ENCODE assay signal across 8 cellular contexts in the genomic region with DNA sequence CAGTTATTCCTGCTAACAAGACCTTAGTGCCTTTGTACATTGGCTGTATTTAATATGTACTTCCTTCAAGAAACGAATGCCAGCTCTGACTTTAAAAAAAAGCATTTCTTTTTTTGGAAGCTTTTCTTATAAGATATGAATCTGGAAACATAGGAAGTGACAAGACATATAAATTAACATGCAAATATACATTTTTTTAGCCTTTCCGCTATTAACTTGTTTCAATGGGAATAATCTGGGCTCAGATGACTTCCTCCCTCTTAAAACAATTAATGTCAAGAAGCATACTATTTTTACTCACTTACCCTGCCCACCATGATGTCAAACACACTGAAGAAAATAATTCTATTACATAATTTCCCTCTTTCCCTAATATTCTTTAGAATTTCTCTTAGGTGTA. TPM values are rescaled to one million over a fixed set of nuclear protein-coding genes. Genes with fewer than 3 reads are reported as not detected.
DNase-seq lines count a peak whose midpoint lies in the region; ATAC-seq and TF ChIP-seq lines count a peak whose summit lies in the region.

No MANE protein-coding gene starts in this region.

- H3K36me3 ChIP-seq in hepatocyte (replicated peaks; ENCODE audit: insufficient read depth, low read depth) (no peaks in the 10 kb centered on the region), stomach smooth muscle (ENCODE audit: control insufficient read depth in 2 of 2, insufficient read depth in 2 of 2, low read length in 2 of 2) (no peaks in the 10 kb centered on the region)

- TF ChIP-seq CTCF in activated B cell treated with CpG ODN at 0.5 μM for 24 hours (IDR thresholded peaks at IDR 0.05) (no peak), hepatocyte (IDR thresholded peaks at IDR 0.05; ENCODE audit: poor library complexity) (no peak)

- ATAC-seq in activated B cell treated with CpG ODN at 0.5 μM for 24 hours (ENCODE audit: low read depth) (no peak), HG03025 (IDR thresholded peaks at IDR 0.05; ENCODE audit: low FRiP score, unreplicated experiment) (no peak), GM21576 (IDR thresholded peaks at IDR 0.05; ENCODE audit: unreplicated experiment) (no peak)

- H3K27me3 Mint-ChIP-seq in activated CD4-positive, alpha-beta T cell treated with anti-CD3 and anti-CD28 coated beads, Interleukin-2, amount 10 ng/mL, durations not matched to agents 7 days and 5 days, result no peaks in the 10 kb centered on the region
- no peaks in the 10 kb centered on the region for H3K27me3 Mint-ChIP-seq in activated B cell treated with CpG ODN at 0.5 μM for 24 hours

- H3K9ac ChIP-seq in stomach smooth muscle (ENCODE audit: low read length in 2 of 2), result peak overlapping the region in 1 of 2 donors; percentile 86

- POLR2A ChIA-PET in activated CD4-positive, alpha-beta T cell treated with anti-CD3 and anti-CD28 coated beads, Interleukin-2, amount 10 ng/mL, durations not matched to agents 7 days and 5 days (lab: Charles Lee), result no interaction called here
- POLR2A ChIA-PET in activated B cell treated with CpG ODN at 0.5 μM for 24 hours (lab: Charles Lee), result no interaction called here

- peak overlapping the region; percentile 95 for H2AFZ ChIP-seq in hepatocyte

- no peaks in the 10 kb centered on the region for H3K9me2 ChIP-seq in hepatocyte (replicated peaks; ENCODE audit: insufficient read depth)

- 61% methylated on average over 2 of the region's 2 CpGs for WGBS in hepatocyte (ENCODE audit: low lambda C conversion rate, missing lambda C conversion rate)

- H3K9me3 ChIP-seq in hepatocyte (ENCODE audit: low read depth), result no peaks in the 10 kb centered on the region
- H3K9me3 ChIP-seq in stomach smooth muscle (ENCODE audit: control insufficient read depth in 2 of 2, low read length in 2 of 2), result no peaks in the 10 kb centered on the region

- peaks cover 72% of the 10 kb centered on the region for H3K4me1 Mint-ChIP-seq in activated CD4-positive, alpha-beta T cell treated with anti-CD3 and anti-CD28 coated beads, Interleukin-2, amount 10 ng/mL, durations not matched to agents 7 days and 5 days
- peaks cover 66% of the 10 kb centered on the region for H3K4me1 Mint-ChIP-seq in activated B cell treated with CpG ODN at 0.5 μM for 24 hours

- intact Hi-C loops in activated B cell treated with CpG ODN at 0.5 μM for 24 hours (cut with micrococcal nuclease), result loop anchor here (2.0 to 5.0 kb wide), 2 partner anchors 383 to 913 kb away; partner anchors contain the start of gene NEK7

- peaks cover 29% of the 10 kb centered on the region for H3K36me3 Mint-ChIP-seq in activated CD4-positive, alpha-beta T cell treated with anti-CD3 and anti-CD28 coated beads, Interleukin-2, amount 10 ng/mL, durations not matched to agents 7 days and 5 days (ENCODE audit: low read depth)
- peaks cover 4% of the 10 kb centered on the region for H3K36me3 Mint-ChIP-seq in activated B cell treated with CpG ODN at 0.5 μM for 24 hours (ENCODE audit: low read depth)

- DNase-seq in activated CD4-positive, alpha-beta T cell treated with anti-CD3 and anti-CD28 coated beads, Interleukin-2, amount 10 ng/mL, durations not matched to agents 7 days and 5 days, result no peak
- DNase-seq in activated CD4-positive, alpha-beta T cell treated with anti-CD3 and anti-CD28 coated beads, Interleukin-2, amount 50 U/mL, for 4 hours, result no peak
- DNase-seq in activated B cell treated with CpG ODN at 0.5 μM for 24 hours, result no peak
- no peak for DNase-seq in hepatocyte (ENCODE audit: low spot score)
- DNase-seq in EL, result no peak

- H3K4me1 ChIP-seq in hepatocyte (ENCODE audit: insufficient read depth) (no peaks in the 10 kb centered on the region), stomach smooth muscle (ENCODE audit: control insufficient read depth, insufficient read depth, low read length) (no peaks in the 10 kb centered on the region)

- H3K27ac ChIP-seq in hepatocyte (no peak overlapping the region), stomach smooth muscle (ENCODE audit: low read length) (no peak overlapping the region)

- H3K4me3 Mint-ChIP-seq in activated CD4-positive, alpha-beta T cell treated with anti-CD3 and anti-CD28 coated beads, Interleukin-2, amount 10 ng/mL, durations not matched to agents 7 days and 5 days, result peak overlapping the region; percentile 90
- H3K4me3 Mint-ChIP-seq in activated B cell treated with CpG ODN at 0.5 μM for 24 hours, result peak overlapping the region; percentile 87

- CTCF ChIA-PET in activated CD4-positive, alpha-beta T cell treated with anti-CD3 and anti-CD28 coated beads, Interleukin-2, amount 10 ng/mL, durations not matched to agents 7 days and 5 days (lab: Charles Lee), result no interaction called here
- CTCF ChIA-PET in activated B cell treated with CpG ODN at 0.5 μM for 24 hours (lab: Charles Lee), result no interaction called here

- H3K27me3 ChIP-seq in hepatocyte (no peaks in the 10 kb centered on the region), stomach smooth muscle (ENCODE audit: control insufficient read depth in 1 of 2, insufficient read depth in 2 of 2, low read length in 2 of 2) (no peaks in the 10 kb centered on the region)

- H3K9me3 Mint-ChIP-seq in activated CD4-positive, alpha-beta T cell treated with anti-CD3 and anti-CD28 coated beads, Interleukin-2, amount 10 ng/mL, durations not matched to agents 7 days and 5 days, result no peaks in the 10 kb centered on the region
- no peaks in the 10 kb centered on the region for H3K9me3 Mint-ChIP-seq in activated B cell treated with CpG ODN at 0.5 μM for 24 hours

- H3K79me2 ChIP-seq in hepatocyte, result peaks cover 45% of the 10 kb centered on the region

- H3K27ac Mint-ChIP-seq in activated CD4-positive, alpha-beta T cell treated with anti-CD3 and anti-CD28 coated beads, Interleukin-2, amount 10 ng/mL, durations not matched to agents 7 days and 5 days, result peak overlapping the region; percentile 91
- H3K27ac Mint-ChIP-seq in activated B cell treated with CpG ODN at 0.5 μM for 24 hours, result peak overlapping the region; percentile 82

- H3K4me3 ChIP-seq in hepatocyte (peak overlapping the region; percentile 83), stomach smooth muscle (ENCODE audit: low read length in 2 of 2) (peak overlapping the region; percentile 79 to 84)

- H3K4me2 ChIP-seq in hepatocyte, result peak overlapping the region; percentile 90

- no peaks in the 10 kb centered on the region for H4K20me1 ChIP-seq in hepatocyte (ENCODE audit: insufficient read depth, poor library complexity, severe bottlenecking)

RNA-seq across cellular contexts. Expression of gene DENND1B, which starts 1.4 kb away (rescaled TPM):
- 10 to 100 TPM; 22.3 to 23.9 TPM for total RNA-seq in activated CD4-positive, alpha-beta T cell treated with anti-CD3 and anti-CD28 coated beads, Interleukin-2, amount 10 ng/mL, durations not matched to agents 7 days and 5 days
- total RNA-seq in activated B cell treated with CpG ODN at 0.5 μM for 24 hours (15.5 and 19.2 TPM in 2 replicates), hepatocyte (17.9 and 18.6 TPM in 2 replicates)
- polyA plus RNA-seq in hepatocyte, result 3.7 and 9.7 TPM in 2 replicates
